1 cellular context compared by ENCODE assay signal in genomic region chr2:235716875-235717496, GRCh38.
TF ChIP-seq lines count a peak whose summit lies in the region.

No MANE protein-coding gene starts in this region.

TF ChIP-seq in IMR-90, 13 proteins besides CTCF, POLR2A, EP300 and RAD21 (continued from another document):
- TF ChIP-seq CEBPB (IDR thresholded peaks at IDR 0.05; ENCODE audit: low read depth, low read length) (no peak), MAZ (IDR thresholded peaks at IDR 0.05; ENCODE audit: borderline replicate concordance, low read depth, low read length) (no peak), MAFK (IDR thresholded peaks at IDR 0.05; ENCODE audit: low read depth, low read length) (no peak)
